Comparison of ENCODE assay signal across 1 cellular context in the genomic region with DNA sequence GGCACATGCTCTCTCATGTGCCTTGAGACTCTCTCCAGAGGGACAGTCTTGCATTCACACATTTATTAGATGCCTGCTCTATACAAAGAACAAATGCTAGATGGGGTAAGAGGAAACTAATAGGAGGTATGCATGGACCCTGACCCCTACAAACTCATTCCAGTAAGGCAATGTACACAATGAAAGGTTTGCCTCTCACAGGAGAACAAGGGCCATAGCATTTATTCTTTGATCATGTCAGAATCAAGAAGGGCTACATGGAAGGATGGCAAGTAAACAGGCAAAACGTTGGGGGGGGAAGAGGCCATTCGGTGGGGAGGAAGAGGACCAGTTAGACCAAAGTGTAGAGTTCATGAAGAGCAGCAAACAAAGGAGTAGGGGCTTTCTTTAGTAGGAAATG.
TF ChIP-seq lines count a peak whose summit lies in the region.

No MANE protein-coding gene starts in this region.

TF ChIP-seq in HepG2, 621 proteins besides CTCF, POLR2A, EP300 and RAD21 (continued from another document and continues in another):
- TF ChIP-seq, protein P1, sequence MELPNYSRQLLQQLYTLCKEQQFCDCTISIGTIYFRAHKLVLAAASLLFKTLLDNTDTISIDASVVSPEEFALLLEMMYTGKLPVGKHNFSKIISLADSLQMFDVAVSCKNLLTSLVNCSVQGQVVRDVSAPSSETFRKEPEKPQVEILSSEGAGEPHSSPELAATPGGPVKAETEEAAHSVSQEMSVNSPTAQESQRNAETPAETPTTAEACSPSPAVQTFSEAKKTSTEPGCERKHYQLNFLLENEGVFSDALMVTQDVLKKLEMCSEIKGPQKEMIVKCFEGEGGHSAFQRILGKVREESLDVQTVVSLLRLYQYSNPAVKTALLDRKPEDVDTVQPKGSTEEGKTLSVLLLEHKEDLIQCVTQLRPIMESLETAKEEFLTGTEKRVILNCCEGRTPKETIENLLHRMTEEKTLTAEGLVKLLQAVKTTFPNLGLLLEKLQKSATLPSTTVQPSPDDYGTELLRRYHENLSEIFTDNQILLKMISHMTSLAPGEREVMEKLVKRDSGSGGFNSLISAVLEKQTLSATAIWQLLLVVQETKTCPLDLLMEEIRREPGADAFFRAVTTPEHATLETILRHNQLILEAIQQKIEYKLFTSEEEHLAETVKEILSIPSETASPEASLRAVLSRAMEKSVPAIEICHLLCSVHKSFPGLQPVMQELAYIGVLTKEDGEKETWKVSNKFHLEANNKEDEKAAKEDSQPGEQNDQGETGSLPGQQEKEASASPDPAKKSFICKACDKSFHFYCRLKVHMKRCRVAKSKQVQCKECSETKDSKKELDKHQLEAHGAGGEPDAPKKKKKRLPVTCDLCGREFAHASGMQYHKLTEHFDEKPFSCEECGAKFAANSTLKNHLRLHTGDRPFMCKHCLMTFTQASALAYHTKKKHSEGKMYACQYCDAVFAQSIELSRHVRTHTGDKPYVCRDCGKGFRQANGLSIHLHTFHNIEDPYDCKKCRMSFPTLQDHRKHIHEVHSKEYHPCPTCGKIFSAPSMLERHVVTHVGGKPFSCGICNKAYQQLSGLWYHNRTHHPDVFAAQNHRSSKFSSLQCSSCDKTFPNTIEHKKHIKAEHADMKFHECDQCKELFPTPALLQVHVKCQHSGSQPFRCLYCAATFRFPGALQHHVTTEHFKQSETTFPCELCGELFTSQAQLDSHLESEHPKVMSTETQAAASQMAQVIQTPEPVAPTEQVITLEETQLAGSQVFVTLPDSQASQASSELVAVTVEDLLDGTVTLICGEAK (IDR thresholded peaks at IDR 0.05), result no peak
- TF ChIP-seq, protein P1 (CRISPR knock-in tag; IDR thresholded peaks at IDR 0.05), result no peak
- TF ChIP-seq U2AF1 (optimal IDR thresholded peaks at IDR 0.05; ENCODE audit: low read depth, low read length), result no peak
- TF ChIP-seq, protein P2, sequence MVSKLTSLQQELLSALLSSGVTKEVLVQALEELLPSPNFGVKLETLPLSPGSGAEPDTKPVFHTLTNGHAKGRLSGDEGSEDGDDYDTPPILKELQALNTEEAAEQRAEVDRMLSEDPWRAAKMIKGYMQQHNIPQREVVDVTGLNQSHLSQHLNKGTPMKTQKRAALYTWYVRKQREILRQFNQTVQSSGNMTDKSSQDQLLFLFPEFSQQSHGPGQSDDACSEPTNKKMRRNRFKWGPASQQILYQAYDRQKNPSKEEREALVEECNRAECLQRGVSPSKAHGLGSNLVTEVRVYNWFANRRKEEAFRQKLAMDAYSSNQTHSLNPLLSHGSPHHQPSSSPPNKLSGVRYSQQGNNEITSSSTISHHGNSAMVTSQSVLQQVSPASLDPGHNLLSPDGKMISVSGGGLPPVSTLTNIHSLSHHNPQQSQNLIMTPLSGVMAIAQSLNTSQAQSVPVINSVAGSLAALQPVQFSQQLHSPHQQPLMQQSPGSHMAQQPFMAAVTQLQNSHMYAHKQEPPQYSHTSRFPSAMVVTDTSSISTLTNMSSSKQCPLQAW (CRISPR knock-in tag; IDR thresholded peaks at IDR 0.05), result no peak
- no peak for TF ChIP-seq BRCA1 (CRISPR knock-in tag; IDR thresholded peaks at IDR 0.05)
- TF ChIP-seq MTA1 (CRISPR knock-in tag; IDR thresholded peaks at IDR 0.05; ENCODE audit: borderline replicate concordance), result no peak
- TF ChIP-seq KDM5B (CRISPR knock-in tag; IDR thresholded peaks at IDR 0.05; ENCODE audit: borderline replicate concordance), result no peak
- no peak for TF ChIP-seq HOXA9 (CRISPR knock-in tag; IDR thresholded peaks at IDR 0.05; ENCODE audit: borderline replicate concordance)
- TF ChIP-seq PHB2 (IDR thresholded peaks at IDR 0.05; ENCODE audit: partially characterized antibody), result no peak
- no peak for TF ChIP-seq ZNF615 (CRISPR knock-in tag; IDR thresholded peaks at IDR 0.05; ENCODE audit: borderline replicate concordance)
- no peak for TF ChIP-seq NR2F1 (CRISPR knock-in tag; IDR thresholded peaks at IDR 0.05)
- TF ChIP-seq RFX5 (IDR thresholded peaks at IDR 0.05; ENCODE audit: low read depth, low read length), result no peak
- no peak for TF ChIP-seq ZNF605 (CRISPR knock-in tag; IDR thresholded peaks at IDR 0.05)
- TF ChIP-seq ZFAT (CRISPR knock-in tag; conservative IDR thresholded peaks at IDR 0.05), result no peak
- TF ChIP-seq, protein P3, sequence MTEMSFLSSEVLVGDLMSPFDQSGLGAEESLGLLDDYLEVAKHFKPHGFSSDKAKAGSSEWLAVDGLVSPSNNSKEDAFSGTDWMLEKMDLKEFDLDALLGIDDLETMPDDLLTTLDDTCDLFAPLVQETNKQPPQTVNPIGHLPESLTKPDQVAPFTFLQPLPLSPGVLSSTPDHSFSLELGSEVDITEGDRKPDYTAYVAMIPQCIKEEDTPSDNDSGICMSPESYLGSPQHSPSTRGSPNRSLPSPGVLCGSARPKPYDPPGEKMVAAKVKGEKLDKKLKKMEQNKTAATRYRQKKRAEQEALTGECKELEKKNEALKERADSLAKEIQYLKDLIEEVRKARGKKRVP (CRISPR knock-in tag; IDR thresholded peaks at IDR 0.05), result no peak
- no peak for TF ChIP-seq XRCC5 (optimal IDR thresholded peaks at IDR 0.05; ENCODE audit: low read length)
- TF ChIP-seq NR3C1 (CRISPR knock-in tag; IDR thresholded peaks at IDR 0.05), result no peak
- TF ChIP-seq, protein P4, sequence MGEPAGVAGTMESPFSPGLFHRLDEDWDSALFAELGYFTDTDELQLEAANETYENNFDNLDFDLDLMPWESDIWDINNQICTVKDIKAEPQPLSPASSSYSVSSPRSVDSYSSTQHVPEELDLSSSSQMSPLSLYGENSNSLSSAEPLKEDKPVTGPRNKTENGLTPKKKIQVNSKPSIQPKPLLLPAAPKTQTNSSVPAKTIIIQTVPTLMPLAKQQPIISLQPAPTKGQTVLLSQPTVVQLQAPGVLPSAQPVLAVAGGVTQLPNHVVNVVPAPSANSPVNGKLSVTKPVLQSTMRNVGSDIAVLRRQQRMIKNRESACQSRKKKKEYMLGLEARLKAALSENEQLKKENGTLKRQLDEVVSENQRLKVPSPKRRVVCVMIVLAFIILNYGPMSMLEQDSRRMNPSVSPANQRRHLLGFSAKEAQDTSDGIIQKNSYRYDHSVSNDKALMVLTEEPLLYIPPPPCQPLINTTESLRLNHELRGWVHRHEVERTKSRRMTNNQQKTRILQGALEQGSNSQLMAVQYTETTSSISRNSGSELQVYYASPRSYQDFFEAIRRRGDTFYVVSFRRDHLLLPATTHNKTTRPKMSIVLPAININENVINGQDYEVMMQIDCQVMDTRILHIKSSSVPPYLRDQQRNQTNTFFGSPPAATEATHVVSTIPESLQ (CRISPR knock-in tag; conservative IDR thresholded peaks at IDR 0.05), result no peak
- TF ChIP-seq ZNF562 (CRISPR knock-in tag; IDR thresholded peaks at IDR 0.05; ENCODE audit: borderline replicate concordance), result no peak
- TF ChIP-seq, protein P5, sequence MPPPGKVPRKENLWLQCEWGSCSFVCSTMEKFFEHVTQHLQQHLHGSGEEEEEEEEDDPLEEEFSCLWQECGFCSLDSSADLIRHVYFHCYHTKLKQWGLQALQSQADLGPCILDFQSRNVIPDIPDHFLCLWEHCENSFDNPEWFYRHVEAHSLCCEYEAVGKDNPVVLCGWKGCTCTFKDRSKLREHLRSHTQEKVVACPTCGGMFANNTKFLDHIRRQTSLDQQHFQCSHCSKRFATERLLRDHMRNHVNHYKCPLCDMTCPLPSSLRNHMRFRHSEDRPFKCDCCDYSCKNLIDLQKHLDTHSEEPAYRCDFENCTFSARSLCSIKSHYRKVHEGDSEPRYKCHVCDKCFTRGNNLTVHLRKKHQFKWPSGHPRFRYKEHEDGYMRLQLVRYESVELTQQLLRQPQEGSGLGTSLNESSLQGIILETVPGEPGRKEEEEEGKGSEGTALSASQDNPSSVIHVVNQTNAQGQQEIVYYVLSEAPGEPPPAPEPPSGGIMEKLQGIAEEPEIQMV (CRISPR knock-in tag; IDR thresholded peaks at IDR 0.05; ENCODE audit: low read depth), result no peak
- TF ChIP-seq, protein P6, sequence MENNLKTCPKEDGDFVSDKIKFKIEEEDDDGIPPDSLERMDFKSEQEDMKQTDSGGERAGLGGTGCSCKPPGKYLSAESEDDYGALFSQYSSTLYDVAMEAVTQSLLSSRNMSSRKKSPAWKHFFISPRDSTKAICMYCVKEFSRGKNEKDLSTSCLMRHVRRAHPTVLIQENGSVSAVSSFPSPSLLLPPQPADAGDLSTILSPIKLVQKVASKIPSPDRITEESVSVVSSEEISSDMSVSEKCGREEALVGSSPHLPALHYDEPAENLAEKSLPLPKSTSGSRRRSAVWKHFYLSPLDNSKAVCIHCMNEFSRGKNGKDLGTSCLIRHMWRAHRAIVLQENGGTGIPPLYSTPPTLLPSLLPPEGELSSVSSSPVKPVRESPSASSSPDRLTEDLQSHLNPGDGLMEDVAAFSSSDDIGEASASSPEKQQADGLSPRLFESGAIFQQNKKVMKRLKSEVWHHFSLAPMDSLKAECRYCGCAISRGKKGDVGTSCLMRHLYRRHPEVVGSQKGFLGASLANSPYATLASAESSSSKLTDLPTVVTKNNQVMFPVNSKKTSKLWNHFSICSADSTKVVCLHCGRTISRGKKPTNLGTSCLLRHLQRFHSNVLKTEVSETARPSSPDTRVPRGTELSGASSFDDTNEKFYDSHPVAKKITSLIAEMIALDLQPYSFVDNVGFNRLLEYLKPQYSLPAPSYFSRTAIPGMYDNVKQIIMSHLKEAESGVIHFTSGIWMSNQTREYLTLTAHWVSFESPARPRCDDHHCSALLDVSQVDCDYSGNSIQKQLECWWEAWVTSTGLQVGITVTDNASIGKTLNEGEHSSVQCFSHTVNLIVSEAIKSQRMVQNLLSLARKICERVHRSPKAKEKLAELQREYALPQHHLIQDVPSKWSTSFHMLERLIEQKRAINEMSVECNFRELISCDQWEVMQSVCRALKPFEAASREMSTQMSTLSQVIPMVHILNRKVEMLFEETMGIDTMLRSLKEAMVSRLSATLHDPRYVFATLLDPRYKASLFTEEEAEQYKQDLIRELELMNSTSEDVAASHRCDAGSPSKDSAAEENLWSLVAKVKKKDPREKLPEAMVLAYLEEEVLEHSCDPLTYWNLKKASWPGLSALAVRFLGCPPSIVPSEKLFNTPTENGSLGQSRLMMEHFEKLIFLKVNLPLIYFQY (CRISPR knock-in tag; IDR thresholded peaks at IDR 0.05; ENCODE audit: borderline replicate concordance), result no peak
- no peak for TF ChIP-seq FOSL2 (CRISPR knock-in tag; IDR thresholded peaks at IDR 0.05)
- TF ChIP-seq REPIN1 (CRISPR knock-in tag; IDR thresholded peaks at IDR 0.05; ENCODE audit: borderline replicate concordance, low read depth), result no peak
- no peak for TF ChIP-seq ZNF557 (CRISPR knock-in tag; IDR thresholded peaks at IDR 0.05)
- no peak for TF ChIP-seq EZH2 (conservative IDR thresholded peaks at IDR 0.05; ENCODE audit: low read depth, low read length)
- no peak for TF ChIP-seq TAF15 (IDR thresholded peaks at IDR 0.05; ENCODE audit: low read depth, low read length, poor library complexity, severe bottlenecking)
- TF ChIP-seq, protein P7, sequence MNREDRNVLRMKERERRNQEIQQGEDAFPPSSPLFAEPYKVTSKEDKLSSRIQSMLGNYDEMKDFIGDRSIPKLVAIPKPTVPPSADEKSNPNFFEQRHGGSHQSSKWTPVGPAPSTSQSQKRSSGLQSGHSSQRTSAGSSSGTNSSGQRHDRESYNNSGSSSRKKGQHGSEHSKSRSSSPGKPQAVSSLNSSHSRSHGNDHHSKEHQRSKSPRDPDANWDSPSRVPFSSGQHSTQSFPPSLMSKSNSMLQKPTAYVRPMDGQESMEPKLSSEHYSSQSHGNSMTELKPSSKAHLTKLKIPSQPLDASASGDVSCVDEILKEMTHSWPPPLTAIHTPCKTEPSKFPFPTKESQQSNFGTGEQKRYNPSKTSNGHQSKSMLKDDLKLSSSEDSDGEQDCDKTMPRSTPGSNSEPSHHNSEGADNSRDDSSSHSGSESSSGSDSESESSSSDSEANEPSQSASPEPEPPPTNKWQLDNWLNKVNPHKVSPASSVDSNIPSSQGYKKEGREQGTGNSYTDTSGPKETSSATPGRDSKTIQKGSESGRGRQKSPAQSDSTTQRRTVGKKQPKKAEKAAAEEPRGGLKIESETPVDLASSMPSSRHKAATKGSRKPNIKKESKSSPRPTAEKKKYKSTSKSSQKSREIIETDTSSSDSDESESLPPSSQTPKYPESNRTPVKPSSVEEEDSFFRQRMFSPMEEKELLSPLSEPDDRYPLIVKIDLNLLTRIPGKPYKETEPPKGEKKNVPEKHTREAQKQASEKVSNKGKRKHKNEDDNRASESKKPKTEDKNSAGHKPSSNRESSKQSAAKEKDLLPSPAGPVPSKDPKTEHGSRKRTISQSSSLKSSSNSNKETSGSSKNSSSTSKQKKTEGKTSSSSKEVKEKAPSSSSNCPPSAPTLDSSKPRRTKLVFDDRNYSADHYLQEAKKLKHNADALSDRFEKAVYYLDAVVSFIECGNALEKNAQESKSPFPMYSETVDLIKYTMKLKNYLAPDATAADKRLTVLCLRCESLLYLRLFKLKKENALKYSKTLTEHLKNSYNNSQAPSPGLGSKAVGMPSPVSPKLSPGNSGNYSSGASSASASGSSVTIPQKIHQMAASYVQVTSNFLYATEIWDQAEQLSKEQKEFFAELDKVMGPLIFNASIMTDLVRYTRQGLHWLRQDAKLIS (CRISPR knock-in tag; IDR thresholded peaks at IDR 0.05), result no peak
- TF ChIP-seq, protein P8, sequence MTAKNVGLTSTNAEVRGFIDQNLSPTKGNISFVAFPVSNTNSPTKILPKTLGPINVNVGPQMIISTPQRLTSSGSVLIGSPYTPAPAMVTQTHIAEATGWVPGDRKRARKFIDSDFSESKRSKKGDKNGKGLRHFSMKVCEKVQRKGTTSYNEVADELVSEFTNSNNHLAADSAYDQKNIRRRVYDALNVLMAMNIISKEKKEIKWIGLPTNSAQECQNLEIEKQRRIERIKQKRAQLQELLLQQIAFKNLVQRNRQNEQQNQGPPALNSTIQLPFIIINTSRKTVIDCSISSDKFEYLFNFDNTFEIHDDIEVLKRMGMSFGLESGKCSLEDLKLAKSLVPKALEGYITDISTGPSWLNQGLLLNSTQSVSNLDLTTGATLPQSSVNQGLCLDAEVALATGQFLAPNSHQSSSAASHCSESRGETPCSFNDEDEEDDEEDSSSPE (CRISPR knock-in tag; IDR thresholded peaks at IDR 0.05), result no peak
- peak; percentile 49; the same call in 1 of the 2 replicates for TF ChIP-seq ELF3 (CRISPR knock-in tag; IDR thresholded peaks at IDR 0.05)
- no peak for TF ChIP-seq SMYD3 (CRISPR knock-in tag; IDR thresholded peaks at IDR 0.05)
- no peak for TF ChIP-seq ZNF317 (CRISPR knock-in tag; IDR thresholded peaks at IDR 0.05)
